20 cellular contexts compared by ENCODE assay signal in genomic region chr17:10471853-10472252, GRCh38. TPM values are rescaled to one million over a fixed set of nuclear protein-coding genes. Genes with fewer than 3 reads are reported as not detected.
"Had no signal": no experiment of that assay in that cellular context is flagged by ENCODE, and none has a peak within 500 bp of the region (broad histone marks: within the 10 kb centered on the region; RNA-seq: fewer than 3 reads in every experiment).

No MANE protein-coding gene starts in this region.

- H3K4me3 ChIP-seq: adrenal gland, psoas muscle, testis had no signal

- H3K27ac Mint-ChIP-seq: memory B cell; nephron progenitor cell; stimulated activated naive CD8-positive, alpha-beta T cell treated with anti-CD3 and anti-CD28 coated beads, Interleukin-15, amount 100 ng/mL, for 72 hours had no signal

- H3K36me3 ChIP-seq: adrenal gland had no signal

- H3K4me1 ChIP-seq: adrenal gland, psoas muscle, testis had no signal

- H3K4me3 Mint-ChIP-seq: central memory CD8-positive, alpha-beta T cell; memory B cell; nephron progenitor cell; stimulated activated naive CD8-positive, alpha-beta T cell treated with anti-CD3 and anti-CD28 coated beads, Interleukin-15, amount 100 ng/mL, for 72 hours had no signal

- H3K4me1 Mint-ChIP-seq: central memory CD8-positive, alpha-beta T cell; memory B cell; nephron progenitor cell; stimulated activated naive CD8-positive, alpha-beta T cell treated with anti-CD3 and anti-CD28 coated beads, Interleukin-15, amount 100 ng/mL, for 72 hours had no signal

- DNase-seq: activated CD4-positive, alpha-beta T cell treated with anti-CD3 and anti-CD28 coated beads, Interleukin-2, amount 50 U/mL, for 1 hour; activated naive CD4-positive, alpha-beta T cell treated with anti-CD3 and anti-CD28 coated beads, Interleukin-2, amount 50 U/mL, for 16 hours; activated T-cell treated with anti-CD3 and anti-CD28 coated beads, Interleukin-2, amount 50 U/mL, for 1 hour; adrenal gland; cortex of kidney; effector CD8-positive, alpha-beta T cell; foreskin fibroblast; nephron progenitor cell; psoas muscle; stimulated activated CD4-positive, alpha-beta T cell treated with anti-CD3 and anti-CD28 coated beads, Interleukin-4, amount 100 ng/mL, for 1 hour; stimulated activated CD8-positive, alpha-beta memory T cell treated with anti-CD3 and anti-CD28 coated beads, Interleukin-4, amount 100 ng/mL, for 48 hours; stimulated activated naive CD8-positive, alpha-beta T cell treated with anti-CD3 and anti-CD28 coated beads, Interleukin-15, amount 100 ng/mL, for 72 hours; testis had no signal

- H3K9me3 Mint-ChIP-seq: central memory CD8-positive, alpha-beta T cell; memory B cell; nephron progenitor cell; stimulated activated naive CD8-positive, alpha-beta T cell treated with anti-CD3 and anti-CD28 coated beads, Interleukin-15, amount 100 ng/mL, for 72 hours had no signal

- ATAC-seq: left lobe of liver; psoas muscle; stimulated activated naive CD8-positive, alpha-beta T cell treated with anti-CD3 and anti-CD28 coated beads, Interleukin-15, amount 100 ng/mL, for 72 hours had no signal

- H3K27me3 Mint-ChIP-seq: memory B cell; stimulated activated naive CD8-positive, alpha-beta T cell treated with anti-CD3 and anti-CD28 coated beads, Interleukin-15, amount 100 ng/mL, for 72 hours had no signal

- H3K27me3 ChIP-seq: adrenal gland, testis had no signal

- H3K36me3 Mint-ChIP-seq: memory B cell had no signal

- H3K9me3 ChIP-seq: adrenal gland, psoas muscle, testis had no signal

- H3K27ac ChIP-seq: adrenal gland, psoas muscle, testis had no signal

RNA-seq across cellular contexts. Expression of gene MYH4, which starts 2.5 kb away (rescaled TPM):
- total RNA-seq: adrenal gland; epithelial cell of proximal tubule; left lobe of liver; osteoblast; T-helper 2 cell treated with Interferon-gamma antibody and Interleukin-4, amounts not matched to agents 100 ng/mL and 5 ng/mL, for 36 hours; ureter had no signal
- polyA plus RNA-seq: adrenal gland had no signal

RNA-seq across cellular contexts. Expression of gene MYH1, which starts 46.5 kb away (rescaled TPM):
- total RNA-seq: epithelial cell of proximal tubule; left lobe of liver; osteoblast; T-helper 2 cell treated with Interferon-gamma antibody and Interleukin-4, amounts not matched to agents 100 ng/mL and 5 ng/mL, for 36 hours had no signal

RNA-seq across cellular contexts. Expression of gene MYH8, which starts 50.1 kb away (rescaled TPM):
- total RNA-seq: adrenal gland; epithelial cell of proximal tubule; left lobe of liver; osteoblast; T-helper 2 cell treated with Interferon-gamma antibody and Interleukin-4, amounts not matched to agents 100 ng/mL and 5 ng/mL, for 36 hours; ureter had no signal
- polyA plus RNA-seq: adrenal gland had no signal
